Comparison of ENCODE assay signal across 8 cellular contexts in the genomic region with DNA sequence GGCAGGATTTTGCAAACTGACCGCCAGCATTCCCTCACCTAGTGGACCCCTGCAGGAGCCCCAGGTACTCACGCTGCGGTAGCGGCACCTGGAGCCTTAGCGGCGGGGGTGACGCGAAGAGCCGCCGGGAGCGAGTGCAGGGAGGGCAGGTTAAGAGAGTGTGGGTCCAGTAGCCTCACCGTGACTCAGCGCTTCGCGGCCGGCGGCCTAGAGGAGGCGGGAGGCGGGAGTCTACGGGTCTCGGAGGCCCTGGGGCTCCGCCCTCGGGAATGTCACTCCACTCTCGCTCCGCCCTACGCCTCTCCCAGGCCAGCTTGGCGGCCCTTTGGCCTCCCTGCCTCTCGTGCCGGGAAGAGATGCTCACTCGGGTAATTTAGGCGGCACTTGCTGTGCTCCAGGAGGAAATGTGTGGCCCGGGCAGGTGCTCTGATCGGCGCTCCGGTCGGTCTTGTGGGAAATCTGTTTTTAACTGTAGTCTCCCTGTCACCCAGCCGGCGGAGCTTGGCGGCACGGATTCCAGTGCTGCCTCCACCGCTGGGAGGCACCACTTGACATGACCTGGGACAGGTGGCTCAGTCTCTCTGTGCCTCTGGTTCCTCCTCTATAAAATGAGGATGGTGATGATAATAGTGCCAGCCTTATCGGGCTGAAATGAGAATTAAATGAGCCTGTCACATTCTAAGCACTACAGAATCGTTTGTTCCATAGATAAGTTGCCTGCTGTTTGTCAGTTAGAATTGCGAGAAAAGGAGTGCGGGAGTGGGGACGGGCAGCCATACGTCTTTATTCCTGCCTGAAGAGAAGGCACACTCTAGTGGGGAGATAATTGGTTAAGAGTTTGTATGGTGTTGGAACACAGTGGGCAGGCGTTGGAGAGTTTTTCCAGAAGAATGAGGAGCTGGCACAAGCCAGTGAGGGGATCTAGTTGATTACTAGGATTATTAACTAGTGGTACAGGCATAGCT. TPM values are rescaled to one million over a fixed set of nuclear protein-coding genes. Genes with fewer than 3 reads are reported as not detected.
A peak's percentile ranks its signal among the peaks of the same experiment; 100 is the strongest.
DNase-seq lines count a peak whose midpoint lies in the region; ATAC-seq and TF ChIP-seq lines count a peak whose summit lies in the region.

A gene (minus strand): TSS at position 216 of the 965 bp plus-strand sequence. CDS start 2,076 bp downstream, outside the sequence.

- H3K9me3 Mint-ChIP-seq in GM23338: no peaks in the 10 kb centered on the region; the same call in 2 of the 3 replicates

- H3K27ac ChIP-seq in GM23338 (ENCODE audit: low read depth) (peak within 1 kb of the TSS; percentile 87), RWPE1 (peak within 1 kb of the TSS; percentile 68), gastroesophageal sphincter (peak within 1 kb of the TSS; percentile 40 to 82 (median 74)), suprapubic skin (peak within 1 kb of the TSS; percentile 62)

- peak within 1 kb of the TSS; percentile 82 for H3K4me2 ChIP-seq in GM23338

- H3K27me3 ChIP-seq in GM23338 (ENCODE audit: insufficient read depth): no peaks in the 10 kb centered on the region
- H3K27me3 ChIP-seq in gastroesophageal sphincter: no peaks in the 10 kb centered on the region
- no peaks in the 10 kb centered on the region for H3K27me3 ChIP-seq in neuron (ENCODE audit: insufficient read depth, low read length)
- H3K27me3 ChIP-seq in suprapubic skin: no peaks in the 10 kb centered on the region

- H3K79me2 ChIP-seq in GM23338 (replicated peaks; ENCODE audit: insufficient read depth): no peaks in the 10 kb centered on the region; the same call in 1 of the 2 replicates

- POLR2A ChIA-PET in RWPE1 (lab: Yijun Ruan, JAX; ENCODE audit: low non-redundant PET): no interaction called here

- peak within 1 kb of the TSS; percentile 74 for H3K9ac ChIP-seq in ES-I3 (ENCODE audit: low read depth, low read length)

- H3K27me3 Mint-ChIP-seq in GM23338 (ENCODE audit: insufficient read depth, low read depth, poor library complexity): no peaks in the 10 kb centered on the region

- no peaks in the 10 kb centered on the region for H4K20me1 ChIP-seq in GM23338 (replicated peaks; ENCODE audit: insufficient read depth)

- H3K4me1 ChIP-seq in ES-I3 (ENCODE audit: insufficient read depth, low read length) (peaks cover 10% of the 10 kb centered on the region; the same call in 1 of the 2 replicates), GM23338 (ENCODE audit: insufficient read depth) (peaks cover 8% of the 10 kb centered on the region; the same call in 1 of the 2 replicates), gastroesophageal sphincter (peaks cover 0 to 12% (median 2%) of the 10 kb centered on the region in 3 donors), neuron (ENCODE audit: insufficient read depth, low read length) (no peaks in the 10 kb centered on the region), suprapubic skin (peaks cover 9% of the 10 kb centered on the region)

- no peaks in the 10 kb centered on the region for H3F3A ChIP-seq in GM23338 (replicated peaks; ENCODE audit: low read depth)

- peak in 1 of 2 donors; percentile 27 for TF ChIP-seq POLR2A in gastroesophageal sphincter (IDR thresholded peaks at IDR 0.05)
- TF ChIP-seq POLR2A in suprapubic skin (IDR thresholded peaks at IDR 0.05): no peak

- H3K36me3 Mint-ChIP-seq in GM23338 (ENCODE audit: low read depth): peaks cover 13% of the 10 kb centered on the region; the same call in 2 of the 3 replicates

- H2AFZ ChIP-seq in GM23338: peak within 1 kb of the TSS; percentile 63
- peak within 1 kb of the TSS; percentile 86 for H2AFZ ChIP-seq in neuron (ENCODE audit: low read depth, low read length)

- H3K4me1 Mint-ChIP-seq in GM23338: peaks cover 18% of the 10 kb centered on the region

- peak within 1 kb of the TSS; percentile 62 for H3K4me3 ChIP-seq in GM23338
- peak within 1 kb of the TSS; percentile 57 to 60 for H3K4me3 ChIP-seq in gastroesophageal sphincter
- peak within 1 kb of the TSS; percentile 55 for H3K4me3 ChIP-seq in neuron (ENCODE audit: low read length)
- peak within 1 kb of the TSS; percentile 51 for H3K4me3 ChIP-seq in suprapubic skin

- H3K9me2 ChIP-seq in GM23338 (ENCODE audit: insufficient read depth): no peaks in the 10 kb centered on the region

- DNase-seq in GM23338 (ENCODE audit: low spot score) (peak; percentile 90), LHCN-M2 (ENCODE audit: low read depth) (peak; percentile 63), RWPE1 (ENCODE audit: low spot score) (peak; percentile 82), suprapubic skin (ENCODE audit: low spot score in 2 of 2) (peak; percentile 85 to 86)
- DNase-seq in activated gamma-delta T cell treated with anti-CD3 and anti-CD28 coated beads, Interleukin-2, amount 50 U/mL, for 16 hours (ENCODE audit: low read depth): peak; percentile 21

- TF ChIP-seq CTCF in GM23338 (conservative IDR thresholded peaks at IDR 0.05; ENCODE audit: low read depth in 2 of 2) (peak; percentile 34 to 51; a peak in 3 of 4 replicates), RWPE1 (conservative IDR thresholded peaks at IDR 0.05; ENCODE audit: low read depth) (peak; percentile 33), gastroesophageal sphincter (IDR thresholded peaks at IDR 0.05) (peak in 3 of 4 experiments; percentile 17 to 55 (median 24)), suprapubic skin (IDR thresholded peaks at IDR 0.05) (peak in 1 of 2 donors; percentile 15)

- H3K36me3 ChIP-seq in ES-I3 (ENCODE audit: insufficient read depth, low read length) (no peaks in the 10 kb centered on the region), GM23338 (ENCODE audit: insufficient read depth) (no peaks in the 10 kb centered on the region), gastroesophageal sphincter (peaks cover 0 to 6% of the 10 kb centered on the region in 2 donors), neuron (ENCODE audit: insufficient read depth, low read length) (no peaks in the 10 kb centered on the region), suprapubic skin (no peaks in the 10 kb centered on the region)

- no peaks in the 10 kb centered on the region for H3K9me3 ChIP-seq in ES-I3 (ENCODE audit: control insufficient read depth, insufficient read depth, low read length)
- no peaks in the 10 kb centered on the region for H3K9me3 ChIP-seq in gastroesophageal sphincter
- H3K9me3 ChIP-seq in neuron (ENCODE audit: low read length): no peaks in the 10 kb centered on the region
- no peaks in the 10 kb centered on the region for H3K9me3 ChIP-seq in suprapubic skin

- CTCF ChIA-PET in RWPE1 (lab: Yijun Ruan, JAX): interaction anchor here (0.6 to 0.8 kb wide), 4 partner anchors 11 to 1455 kb away, joined by 3 to 4 read pairs (median 3); no protein-coding TSS in a partner anchor

- 20 to 29% methylated on average over 1 to 5 of the region's 48 CpGs for WGBS in gastroesophageal sphincter (ENCODE audit: low coverage in 1 of 2), 2 donors
- 24% methylated on average over 26 of the region's 48 CpGs for WGBS in suprapubic skin

- ATAC-seq in GM23338 (peak; percentile 98), gastroesophageal sphincter (peak; percentile 99)

- peak within 1 kb of the TSS; percentile 84 for H3K4me3 Mint-ChIP-seq in GM23338

- peak within 1 kb of the TSS; percentile 97 for H3K27ac Mint-ChIP-seq in GM23338

- TF ChIP-seq EP300 in gastroesophageal sphincter (IDR thresholded peaks at IDR 0.05) (no peak), suprapubic skin (IDR thresholded peaks at IDR 0.05) (no peak)

TF ChIP-seq in GM23338, 12 proteins besides CTCF, POLR2A, EP300 and RAD21 (continues in another document):
- peak; percentile 39 for TF ChIP-seq POLR2AphosphoS5 (IDR thresholded peaks at IDR 0.05; ENCODE audit: low read depth)

RNA-seq across cellular contexts. Expression of the gene that starts here (rescaled TPM):
- 13.1 and 21.0 TPM in 2 replicates for total RNA-seq in GM23338 (2014; rRNA removed; shearing (Covaris generic))
- polyA plus RNA-seq in GM23338 (2016; fragmentation: Nextera tagmentation; extraction: Ambion mirVana): 22.6 and 25.2 TPM in 2 replicates
- 2.9 and 4.2 TPM in 2 replicates for total RNA-seq in LHCN-M2 (2014; rRNA removed)
- 9.2 TPM for polyA plus RNA-seq in LHCN-M2 (2012)
- total RNA-seq in gastroesophageal sphincter: 10 to 100 TPM; 14.7 to 30.4 (median 19.1) TPM
- 10 to 100 TPM in 3 of 4 donors, 1 to 10 TPM in 1; 4.4 to 24.4 (median 14.7) TPM for total RNA-seq in suprapubic skin

Comparison
In these comparisons a context has a peak if more than half of its experiments do, and no peak if none do; other contexts are left out.
1. Peak in every context shown above with its lines: DNase-seq, ATAC-seq, H3K4me3 ChIP-seq and H3K27ac ChIP-seq.
2. DNase-seq: peak in every context shown above with its lines; median percentile 90 in GM23338; 86 in suprapubic skin; 82 in RWPE1; 63 in LHCN-M2; 21 in activated gamma-delta T cell treated with anti-CD3 and anti-CD28 coated beads, Interleukin-2, amount 50 U/mL, for 16 hours.